8 cellular contexts compared by ENCODE assay signal in the genomic region with DNA sequence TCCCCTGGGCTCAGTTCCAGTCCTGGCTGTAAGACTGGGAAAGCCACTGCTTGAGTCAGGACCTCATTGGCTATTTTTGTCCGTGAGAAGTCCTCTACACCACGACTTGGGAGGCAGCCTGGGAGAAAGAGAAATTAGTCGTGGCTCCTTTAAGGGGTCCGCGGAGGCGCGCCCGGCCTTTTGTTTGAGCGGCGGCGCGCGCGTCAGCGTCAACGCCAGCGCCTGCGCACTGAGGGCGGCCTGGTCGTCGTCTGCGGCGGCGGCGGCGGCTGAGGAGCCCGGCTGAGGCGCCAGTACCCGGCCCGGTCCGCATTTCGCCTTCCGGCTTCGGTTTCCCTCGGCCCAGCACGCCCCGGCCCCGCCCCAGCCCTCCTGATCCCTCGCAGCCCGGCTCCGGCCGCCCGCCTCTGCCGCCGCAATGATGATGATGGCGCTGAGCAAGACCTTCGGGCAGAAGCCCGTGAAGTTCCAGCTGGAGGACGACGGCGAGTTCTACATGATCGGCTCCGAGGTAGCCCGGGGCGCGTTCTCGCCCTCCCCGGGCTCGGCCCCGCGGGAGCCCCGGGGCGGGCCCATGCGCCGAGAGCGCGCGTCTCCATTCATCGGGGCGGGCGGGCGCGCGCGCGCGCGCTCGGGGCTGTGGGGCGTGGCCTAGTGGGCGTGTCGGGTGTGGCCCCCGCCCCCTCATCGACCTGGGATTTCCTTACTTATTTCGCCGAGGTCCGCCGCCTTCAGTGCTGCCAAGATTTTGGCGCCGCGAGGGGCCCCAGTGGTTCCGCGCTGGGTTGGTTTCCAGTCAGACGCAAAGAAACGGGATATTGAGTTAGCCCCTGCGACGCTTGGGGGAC. TPM values are rescaled to one million over a fixed set of nuclear protein-coding genes. Genes with fewer than 3 reads are reported as not detected.
DNase-seq lines count a peak whose midpoint lies in the region; ATAC-seq and TF ChIP-seq lines count a peak whose summit lies in the region.

Gene SMARCB1, plus strand, starts transcription at position 215 of the 848 bp plus-strand sequence. Its CDS starts 204 bp downstream, at position 419.

- peaks cover 32% of the 10 kb centered on the region for H3K36me3 ChIP-seq in KOPT-K1 (ENCODE audit: insufficient read depth, low read length)
- peaks cover 34% of the 10 kb centered on the region for H3K36me3 ChIP-seq in RWPE2 (ENCODE audit: low read depth)

- H3K36me3 Mint-ChIP-seq in nephron progenitor cell (ENCODE audit: low read depth) = peaks cover 9% of the 10 kb centered on the region

- H3K4me3 Mint-ChIP-seq in nephron progenitor cell = peak within 1 kb of the TSS; percentile 93

- peak; percentile 57 for ATAC-seq in GM21619 (IDR thresholded peaks at IDR 0.05; ENCODE audit: unreplicated experiment)
- ATAC-seq in RWPE2 (ENCODE audit: low read depth) = peak; percentile 72
- peak; percentile 83 for ATAC-seq in stimulated activated naive CD8-positive, alpha-beta T cell treated with anti-CD3 and anti-CD28 coated beads, Interleukin-15, Interleukin-2, amounts not matched to agents 100 U/mL and 50 U/mL, for 24 hours

- H3K27me3 ChIP-seq in RWPE2 (ENCODE audit: insufficient read depth, poor library complexity, severe bottlenecking) = no peaks in the 10 kb centered on the region

- H3K4me1 ChIP-seq in RWPE2 (ENCODE audit: insufficient read depth, poor library complexity, severe bottlenecking) = peaks cover 1% of the 10 kb centered on the region

- no peaks in the 10 kb centered on the region for H3K9me3 ChIP-seq in KOPT-K1 (ENCODE audit: insufficient read depth, low read length, poor library complexity, severe bottlenecking)
- no peaks in the 10 kb centered on the region for H3K9me3 ChIP-seq in RWPE2 (ENCODE audit: severe bottlenecking)

- H3K27ac Mint-ChIP-seq in nephron progenitor cell = peak within 1 kb of the TSS; percentile 92

- DNase-seq in DMS153 (lab: John Stamatoyannopoulos, UW) (peak; percentile 72), RWPE2 (ENCODE audit: low spot score) (peak; percentile 87), fibroblast of the aortic adventitia (ENCODE audit: low read depth) (peak; percentile 93), nephron progenitor cell (peak; percentile 88)
- peak; percentile 86 for DNase-seq in activated T-helper 9 cell treated with anti-CD3 and anti-CD28 coated beads, Interleukin-2, amount 50 U/mL, for 16 hours (ENCODE audit: low read depth)
- DNase-seq in stimulated activated naive CD8-positive, alpha-beta T cell treated with anti-CD3 and anti-CD28 coated beads, Interleukin-15, Interleukin-2, amounts not matched to agents 100 U/mL and 50 U/mL, for 24 hours = peak; percentile 92

- H3K4me1 Mint-ChIP-seq in nephron progenitor cell = peaks cover 44% of the 10 kb centered on the region

- H3K9me3 Mint-ChIP-seq in nephron progenitor cell = no peaks in the 10 kb centered on the region

- H3K27me3 Mint-ChIP-seq in nephron progenitor cell (ENCODE audit: low read depth, poor library complexity) = no peaks in the 10 kb centered on the region

- H3K4me3 ChIP-seq in RWPE2 (ENCODE audit: severe bottlenecking) (peak within 1 kb of the TSS; percentile 92), fibroblast of the aortic adventitia (ENCODE audit: low read depth, low read length) (peak within 1 kb of the TSS; percentile 93)

- TF ChIP-seq CTCF in RWPE2 (IDR thresholded peaks at IDR 0.05; ENCODE audit: poor library complexity, severe bottlenecking) (no peak), fibroblast of the aortic adventitia (IDR thresholded peaks at IDR 0.05; ENCODE audit: insufficient read depth, low read length) (no peak), nephron progenitor cell (IDR thresholded peaks at IDR 0.05) (no peak)

- H3K27ac ChIP-seq in KOPT-K1 (ENCODE audit: low read depth, low read length, poor library complexity, severe bottlenecking) (peak within 1 kb of the TSS; percentile 93), RWPE2 (ENCODE audit: poor library complexity, severe bottlenecking) (peak within 1 kb of the TSS; percentile 85)

RNA-seq across cellular contexts. Expression of gene SMARCB1, which starts in this region (rescaled TPM):
- 55.2 and 96.1 TPM in 2 replicates for total RNA-seq in fibroblast of the aortic adventitia (ENCODE audit: low replicate concordance)

Comparison
In these comparisons a context has a peak if more than half of its experiments do, and no peak if none do; other contexts are left out.
1. Peak in every context shown above with its lines: DNase-seq, ATAC-seq, H3K4me3 ChIP-seq and H3K27ac ChIP-seq.